Comparison of ENCODE assay signal across 30 cellular contexts in the genomic region with DNA sequence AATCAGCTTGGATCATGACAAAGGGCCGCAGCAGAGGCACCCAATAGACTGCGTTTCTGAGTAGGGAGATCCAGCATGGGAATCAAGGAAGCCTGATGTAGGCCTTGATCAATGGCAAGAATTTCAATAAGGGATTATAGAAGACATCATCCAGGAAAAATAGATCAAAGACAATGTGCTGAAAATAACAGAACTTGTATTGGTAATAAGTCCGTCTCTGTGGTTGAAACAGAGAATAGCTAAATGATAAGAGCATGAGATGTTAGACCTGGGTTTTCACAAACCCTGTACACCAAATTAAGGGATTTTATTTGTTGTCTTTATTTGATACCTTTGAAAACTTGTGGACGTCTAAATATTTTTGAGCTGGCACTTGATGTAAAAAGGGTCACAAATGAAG.
A peak's percentile ranks its signal among the peaks of the same experiment; 100 is the strongest.
DNase-seq lines count a peak whose midpoint lies in the region; ATAC-seq, FAIRE-seq and TF ChIP-seq lines count a peak whose summit lies in the region.
"Had no signal": no experiment of that assay in that cellular context is flagged by ENCODE, and none has a peak within 500 bp of the region (broad histone marks: within the 10 kb centered on the region; RNA-seq: fewer than 3 reads in every experiment).

No MANE protein-coding gene starts in this region.

- H3K27ac ChIP-seq in OCI-LY3 (ENCODE audit: low read length), result no peak overlapping the region
- H3K27ac ChIP-seq: breast epithelium, hepatocyte, SJSA1, spleen, thyroid gland had no signal

- H3K9me3 ChIP-seq in OCI-LY3 (ENCODE audit: insufficient read depth, low read length), result no peaks in the 10 kb centered on the region
- H3K9me3 ChIP-seq: breast epithelium, gastrocnemius medialis, SJSA1, thyroid gland had no signal

- peak; percentile 44 for ATAC-seq in GM19463 (IDR thresholded peaks at IDR 0.05; ENCODE audit: unreplicated experiment)
- peak; percentile 69 for ATAC-seq in HG03025 (IDR thresholded peaks at IDR 0.05; ENCODE audit: low FRiP score, unreplicated experiment)
- ATAC-seq: activated naive CD4-positive, alpha-beta T cell treated with anti-CD3 and anti-CD28 coated beads, Interleukin-2, amount 50 U/mL, for 72 hours; gastrocnemius medialis; right cardiac atrium; T-cell had no signal

- in situ Hi-C loops in G401 (cut with HindIII; ENCODE audit: low sequenced_read_pairs), result no loop called here

- no peaks in the 10 kb centered on the region for H3K27me3 ChIP-seq in OCI-LY3 (ENCODE audit: low read depth, low read length)
- H3K27me3 ChIP-seq: breast epithelium, gastrocnemius medialis, hepatocyte, spleen, thyroid gland had no signal

- peak; percentile 67 for FAIRE-seq in GM18507 (lab: Jason Lieb, UNC)
- FAIRE-seq: D721Med had no signal

- no peaks in the 10 kb centered on the region for H3K36me3 ChIP-seq in OCI-LY3 (replicated peaks; ENCODE audit: low read depth, low read length)
- H3K36me3 ChIP-seq: breast epithelium, gastrocnemius medialis, SJSA1, spleen, thyroid gland had no signal

- peaks cover 29% of the 10 kb centered on the region for H3K4me1 ChIP-seq in OCI-LY3 (ENCODE audit: low read length)
- H3K4me1 ChIP-seq: breast epithelium had no signal

- no peaks in the 10 kb centered on the region for H3K79me2 ChIP-seq in OCI-LY3 (ENCODE audit: low read length)
- H3K79me2 ChIP-seq: hepatocyte had no signal

- no peak for TF ChIP-seq CTCF in OCI-LY3 (IDR thresholded peaks at IDR 0.05; ENCODE audit: low read depth, low read length)

- H4K20me1 ChIP-seq in OCI-LY3 (ENCODE audit: insufficient read depth, low read length), result no peaks in the 10 kb centered on the region

- no peak for DNase-seq in GM18507 (ENCODE audit: extremely low spot score, insufficient read length, low read depth)
- no peak for DNase-seq in G401 (ENCODE audit: low spot score)
- DNase-seq in GOT3 (lab: John Stamatoyannopoulos, UW), result no peak
- DNase-seq in GM19238 (ENCODE audit: insufficient read length, low spot score), result no peak
- DNase-seq: ACHN; activated CD4-positive, alpha-beta T cell treated with anti-CD3 and anti-CD28 coated beads for 48 hours; activated T-cell treated with anti-CD3 and anti-CD28 coated beads for 4 hours; anterior cingulate cortex; CD4-positive, alpha-beta memory T cell; gastrocnemius medialis; IMR-90; kidney glomerular epithelial cell; NCI-H1048; NCI-H1694 treated with DMSO at 0.1 percent for 48 hours; NCI-H446 treated with DMSO at 0.1 percent for 48 hours; NCI-H774; right cardiac atrium; RPMI8226; spleen; stimulated activated CD8-positive, alpha-beta memory T cell treated with anti-CD3 and anti-CD28 coated beads, Interleukin-4, amount 100 ng/mL, for 48 hours; T-cell; thyroid gland had no signal

- H2AFZ ChIP-seq in OCI-LY3 (ENCODE audit: low read depth, low read length), result no peak overlapping the region
- H2AFZ ChIP-seq: hepatocyte had no signal

- H3K4me2 ChIP-seq in OCI-LY3 (ENCODE audit: low read length), result peak overlapping the region; percentile 11; the same call in 1 of the 2 replicates
- H3K4me2 ChIP-seq: hepatocyte had no signal

- no peak overlapping the region for H3K9ac ChIP-seq in OCI-LY3 (ENCODE audit: low read length)

- no peak overlapping the region for H3K4me3 ChIP-seq in OCI-LY3 (ENCODE audit: low read length)
- H3K4me3 ChIP-seq: breast epithelium, gastrocnemius medialis, hepatocyte, SJSA1, spleen, thyroid gland had no signal
